29 cellular contexts compared by ENCODE assay signal in the genomic region with DNA sequence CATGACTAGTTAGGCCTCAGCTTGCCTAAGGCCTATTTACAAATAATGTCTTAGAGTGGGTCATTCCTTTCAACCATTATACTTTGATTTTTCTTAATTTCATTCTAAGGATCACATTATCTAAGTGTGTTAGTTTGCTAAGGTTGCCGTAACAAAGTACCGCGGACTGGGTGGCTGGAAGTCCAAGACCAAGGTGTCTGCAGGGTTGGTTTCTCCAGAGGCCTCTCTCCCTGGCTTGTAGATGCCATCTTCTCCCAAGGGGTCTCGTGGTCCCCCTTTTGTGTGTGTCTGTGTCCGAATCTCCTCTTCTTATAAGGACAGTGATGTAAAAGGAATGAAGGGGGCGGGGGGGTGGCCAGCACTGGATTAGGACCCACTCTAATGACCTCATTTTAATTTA.
DNase-seq lines count a peak whose midpoint lies in the region; TF ChIP-seq lines count a peak whose summit lies in the region.
"Had no signal": no experiment of that assay in that cellular context is flagged by ENCODE, and none has a peak within 500 bp of the region (broad histone marks: within the 10 kb centered on the region; RNA-seq: fewer than 3 reads in every experiment).

No MANE protein-coding gene starts in this region.

- POLR2A ChIA-PET in HEK293 (lab: Yijun Ruan, JAX): no interaction called here

- H3K27ac ChIP-seq in HEK293 (ENCODE audit: extremely low read depth, low read depth, low read length): no peak overlapping the region
- H3K27ac ChIP-seq: 22Rv1; A549; BLaER1; BLaER1 treated with 17β-estradiol and CSF1 and Interleukin-3, amounts not matched to agents 10 nM and 100 nM; C4-2B had no signal

- peak; percentile 22 for DNase-seq in activated CD8-positive, alpha-beta memory T cell treated with anti-CD3 and anti-CD28 coated beads, Interleukin-2, amount 50 U/mL, for 48 hours
- DNase-seq in activated CD8-positive, alpha-beta memory T cell treated with anti-CD3 and anti-CD28 coated beads, Interleukin-2, amount 50 U/mL, for 4 hours: no peak
- no peak for DNase-seq in stimulated activated CD4-positive, alpha-beta T cell treated with anti-CD3 and anti-CD28 coated beads, Interleukin-4, amount 100 ng/mL, for 24 hours
- DNase-seq: 8988T; ACHN; AML-193; BE2C; C1 segment of cervical spinal cord; Caco-2; Calu3; CD4-positive, alpha-beta memory T cell; CD4-positive, alpha-beta T cell; CD4-positive, CD25-positive, alpha-beta regulatory T cell; CD8-positive, alpha-beta memory T cell; CD8-positive, alpha-beta T cell; COR-L47; DMS 273 treated with DMSO at 0.1 percent for 48 hours; DMS153; DMS53; DMS79; DMS79 treated with DMSO at 0.1 percent for 48 hours; DND-41; EL had no signal

- no peak for TF ChIP-seq CTCF in HEK293 (tag by site-specific recombination; IDR thresholded peaks at IDR 0.05)

- CTCF ChIA-PET in HEK293 (lab: Yijun Ruan, JAX): interaction anchor here (0.7 to 5.4 kb wide), 4 partner anchors 11 to 146 kb away, joined by 3 to 35 read pairs (median 20); no protein-coding TSS in a partner anchor

- H3K9me3 ChIP-seq in HEK293 (ENCODE audit: control insufficient read depth, insufficient read depth, low read depth, low read length): no peaks in the 10 kb centered on the region
- H3K9me3 ChIP-seq: A549, BE2C, Caco-2 had no signal

- no peak overlapping the region for H3K4me3 ChIP-seq in HEK293 (ENCODE audit: low read depth, low read length)
- H3K4me3 ChIP-seq: A549; BLaER1; BLaER1 treated with 17β-estradiol and CSF1 and Interleukin-3, amounts not matched to agents 10 nM and 100 nM had no signal

- H3K4me1 ChIP-seq in HEK293 (ENCODE audit: control insufficient read depth, insufficient read depth, low read length): no peaks in the 10 kb centered on the region
- H3K4me1 ChIP-seq: BE2C, BLaER1, Caco-2 had no signal

- no peaks in the 10 kb centered on the region for H3K36me3 ChIP-seq in HEK293 (ENCODE audit: control insufficient read depth in 2 of 2, insufficient read depth in 1 of 2, low read length in 2 of 2)
- H3K36me3 ChIP-seq: BE2C; BLaER1; BLaER1 treated with 17β-estradiol and CSF1 and Interleukin-3, amounts not matched to agents 10 nM and 100 nM had no signal

TF ChIP-seq in HEK293, 187 proteins besides CTCF, POLR2A, EP300 and RAD21:
- TF ChIP-seq ZNF843 (tag by site-specific recombination; IDR thresholded peaks at IDR 0.05): no peak
- TF ChIP-seq ZNF548 (tag by site-specific recombination; IDR thresholded peaks at IDR 0.05): peak; percentile 96
